In the genomic region with DNA sequence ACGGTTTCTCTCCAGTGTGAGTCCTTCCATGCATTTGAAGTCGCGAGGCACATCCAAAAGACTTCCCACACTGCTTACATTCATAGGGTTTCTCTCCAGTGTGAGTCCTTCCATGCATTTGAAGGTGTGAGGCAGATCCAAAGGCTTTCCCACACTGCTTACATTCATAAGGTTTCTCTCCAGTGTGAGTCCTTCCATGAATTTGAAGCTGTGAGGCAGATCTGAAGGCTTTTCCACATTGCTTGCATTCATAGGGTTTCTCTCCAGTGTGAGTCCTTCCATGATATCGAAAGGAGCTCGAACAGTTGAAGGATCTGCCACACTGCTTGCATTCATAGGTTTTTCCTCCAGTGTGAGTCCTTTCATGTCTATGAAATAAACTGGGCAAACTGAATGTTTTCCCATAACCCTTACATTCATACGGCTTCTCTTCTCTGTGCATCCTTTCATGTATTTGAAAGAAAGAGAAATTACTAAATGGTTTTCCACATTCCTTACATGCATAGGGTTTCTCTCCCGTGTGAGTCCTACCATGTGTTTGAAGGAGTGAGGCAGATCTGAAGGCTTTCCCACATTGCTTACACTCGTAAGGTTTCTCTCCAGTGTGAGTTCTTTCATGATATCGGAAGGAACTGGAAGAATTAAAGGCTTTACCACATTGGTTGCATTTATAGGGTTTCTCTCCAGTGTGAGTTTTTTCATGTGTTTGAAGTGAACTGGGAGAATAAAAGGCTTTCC, we compare ENCODE assay signal across 1 cellular context.
TF ChIP-seq lines count a peak whose summit lies in the region.

No MANE protein-coding gene starts in this region.

TF ChIP-seq in HepG2, 621 proteins besides CTCF, POLR2A, EP300 and RAD21:
- no peak for TF ChIP-seq ZNF33B (CRISPR knock-in tag; IDR thresholded peaks at IDR 0.05)
- no peak for TF ChIP-seq ZNF549 (CRISPR knock-in tag; IDR thresholded peaks at IDR 0.05)
- TF ChIP-seq, protein P1, sequence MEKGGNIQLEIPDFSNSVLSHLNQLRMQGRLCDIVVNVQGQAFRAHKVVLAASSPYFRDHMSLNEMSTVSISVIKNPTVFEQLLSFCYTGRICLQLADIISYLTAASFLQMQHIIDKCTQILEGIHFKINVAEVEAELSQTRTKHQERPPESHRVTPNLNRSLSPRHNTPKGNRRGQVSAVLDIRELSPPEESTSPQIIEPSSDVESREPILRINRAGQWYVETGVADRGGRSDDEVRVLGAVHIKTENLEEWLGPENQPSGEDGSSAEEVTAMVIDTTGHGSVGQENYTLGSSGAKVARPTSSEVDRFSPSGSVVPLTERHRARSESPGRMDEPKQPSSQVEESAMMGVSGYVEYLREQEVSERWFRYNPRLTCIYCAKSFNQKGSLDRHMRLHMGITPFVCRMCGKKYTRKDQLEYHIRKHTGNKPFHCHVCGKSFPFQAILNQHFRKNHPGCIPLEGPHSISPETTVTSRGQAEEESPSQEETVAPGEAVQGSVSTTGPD (CRISPR knock-in tag; IDR thresholded peaks at IDR 0.05) = no peak
- TF ChIP-seq ZNF790 (CRISPR knock-in tag; IDR thresholded peaks at IDR 0.05; ENCODE audit: borderline replicate concordance) = no peak
- TF ChIP-seq, protein P2, sequence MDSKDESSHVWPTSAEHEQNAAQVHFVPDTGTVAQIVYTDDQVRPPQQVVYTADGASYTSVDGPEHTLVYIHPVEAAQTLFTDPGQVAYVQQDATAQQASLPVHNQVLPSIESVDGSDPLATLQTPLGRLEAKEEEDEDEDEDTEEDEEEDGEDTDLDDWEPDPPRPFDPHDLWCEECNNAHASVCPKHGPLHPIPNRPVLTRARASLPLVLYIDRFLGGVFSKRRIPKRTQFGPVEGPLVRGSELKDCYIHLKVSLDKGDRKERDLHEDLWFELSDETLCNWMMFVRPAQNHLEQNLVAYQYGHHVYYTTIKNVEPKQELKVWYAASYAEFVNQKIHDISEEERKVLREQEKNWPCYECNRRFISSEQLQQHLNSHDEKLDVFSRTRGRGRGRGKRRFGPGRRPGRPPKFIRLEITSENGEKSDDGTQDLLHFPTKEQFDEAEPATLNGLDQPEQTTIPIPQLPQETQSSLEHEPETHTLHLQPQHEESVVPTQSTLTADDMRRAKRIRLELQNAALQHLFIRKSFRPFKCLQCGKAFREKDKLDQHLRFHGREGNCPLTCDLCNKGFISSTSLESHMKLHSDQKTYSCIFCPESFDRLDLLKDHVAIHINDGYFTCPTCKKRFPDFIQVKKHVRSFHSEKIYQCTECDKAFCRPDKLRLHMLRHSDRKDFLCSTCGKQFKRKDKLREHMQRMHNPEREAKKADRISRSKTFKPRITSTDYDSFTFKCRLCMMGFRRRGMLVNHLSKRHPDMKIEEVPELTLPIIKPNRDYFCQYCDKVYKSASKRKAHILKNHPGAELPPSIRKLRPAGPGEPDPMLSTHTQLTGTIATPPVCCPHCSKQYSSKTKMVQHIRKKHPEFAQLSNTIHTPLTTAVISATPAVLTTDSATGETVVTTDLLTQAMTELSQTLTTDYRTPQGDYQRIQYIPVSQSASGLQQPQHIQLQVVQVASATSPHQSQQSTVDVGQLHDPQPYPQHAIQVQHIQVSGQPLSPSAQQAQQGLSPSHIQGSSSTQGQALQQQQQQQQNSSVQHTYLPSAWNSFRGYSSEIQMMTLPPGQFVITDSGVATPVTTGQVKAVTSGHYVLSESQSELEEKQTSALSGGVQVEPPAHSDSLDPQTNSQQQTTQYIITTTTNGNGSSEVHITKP (CRISPR knock-in tag; IDR thresholded peaks at IDR 0.05; ENCODE audit: low read depth) = no peak
- TF ChIP-seq, protein P3, sequence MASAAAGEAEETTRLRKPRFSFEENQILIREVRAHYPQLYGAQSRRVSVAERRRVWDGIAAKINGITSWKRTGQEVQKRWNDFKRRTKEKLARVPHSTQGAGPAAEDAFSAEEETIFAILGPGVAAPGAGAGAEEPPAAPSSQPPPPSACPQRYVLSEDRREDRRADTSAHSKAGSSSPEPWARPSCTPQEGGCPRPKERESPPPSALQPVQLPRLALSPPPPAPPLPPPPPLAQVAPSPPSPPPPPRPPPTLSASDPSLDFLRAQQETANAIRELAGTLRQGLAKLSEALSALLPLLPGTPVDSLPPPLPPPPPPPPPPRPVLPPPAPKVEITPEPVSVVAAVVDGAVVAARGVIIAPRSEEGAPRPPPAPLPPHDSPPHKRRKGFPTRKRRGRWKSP (CRISPR knock-in tag; IDR thresholded peaks at IDR 0.05) = no peak
- no peak for TF ChIP-seq ZNF891 (CRISPR knock-in tag; IDR thresholded peaks at IDR 0.05)
- TF ChIP-seq ZSCAN22 (CRISPR knock-in tag; IDR thresholded peaks at IDR 0.05) = no peak
- TF ChIP-seq, protein P4, sequence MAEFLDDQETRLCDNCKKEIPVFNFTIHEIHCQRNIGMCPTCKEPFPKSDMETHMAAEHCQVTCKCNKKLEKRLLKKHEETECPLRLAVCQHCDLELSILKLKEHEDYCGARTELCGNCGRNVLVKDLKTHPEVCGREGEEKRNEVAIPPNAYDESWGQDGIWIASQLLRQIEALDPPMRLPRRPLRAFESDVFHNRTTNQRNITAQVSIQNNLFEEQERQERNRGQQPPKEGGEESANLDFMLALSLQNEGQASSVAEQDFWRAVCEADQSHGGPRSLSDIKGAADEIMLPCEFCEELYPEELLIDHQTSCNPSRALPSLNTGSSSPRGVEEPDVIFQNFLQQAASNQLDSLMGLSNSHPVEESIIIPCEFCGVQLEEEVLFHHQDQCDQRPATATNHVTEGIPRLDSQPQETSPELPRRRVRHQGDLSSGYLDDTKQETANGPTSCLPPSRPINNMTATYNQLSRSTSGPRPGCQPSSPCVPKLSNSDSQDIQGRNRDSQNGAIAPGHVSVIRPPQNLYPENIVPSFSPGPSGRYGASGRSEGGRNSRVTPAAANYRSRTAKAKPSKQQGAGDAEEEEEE (CRISPR knock-in tag; IDR thresholded peaks at IDR 0.05; ENCODE audit: borderline replicate concordance) = no peak
- no peak for TF ChIP-seq TAF15 (IDR thresholded peaks at IDR 0.05; ENCODE audit: low read depth, low read length, poor library complexity, severe bottlenecking)
- TF ChIP-seq MEIS2 (CRISPR knock-in tag; IDR thresholded peaks at IDR 0.05) = no peak
